18 cellular contexts compared by ENCODE assay signal in genomic region chr16:30647274-30647571, GRCh38.
"Had no signal": no experiment of that assay in that cellular context is flagged by ENCODE, and none has a peak within 500 bp of the region (broad histone marks: within the 10 kb centered on the region; RNA-seq: fewer than 3 reads in every experiment).

No MANE protein-coding gene starts in this region.

- DNase-seq: Karpas-422; KBM-7; MG63; NCI-H1092; NCI-H1417; NCI-H1436 treated with DMSO at 0.1 percent for 48 hours; NCI-H1694; NCI-H187 treated with DMSO at 0.1 percent for 48 hours; NCI-H2029 treated with DMSO at 0.1 percent for 48 hours; NCI-H2107; NCI-H2227 treated with DMSO at 0.1 percent for 48 hours; NCI-H524; NCI-H69; NCI-H82; NK-92 treated with Interleukin-12 subunit alpha and Interleukin-12 subunit beta, amount 100 ng/mL, for 24 hours; PC-3; SHP77 treated with DMSO at 0.1 percent for 48 hours; SJCRH30 had no signal

- H3K4me3 ChIP-seq: MG63, SJCRH30 had no signal

- H3K9me3 ChIP-seq: MG63, SJCRH30 had no signal

- H3K4me1 ChIP-seq: SJCRH30 had no signal

- H3K27me3 ChIP-seq: MG63 had no signal

- H3K27ac ChIP-seq: SJCRH30 had no signal

- H3K36me3 ChIP-seq: MG63, SJCRH30 had no signal
